In genomic region chr17:81510524-81510797, GRCh38 we compare ENCODE assay signal across 8 cellular contexts. TPM values are rescaled to one million over a fixed set of nuclear protein-coding genes. Genes with fewer than 3 reads are reported as not detected.
DNase-seq lines count a peak whose midpoint lies in the region; ATAC-seq and TF ChIP-seq lines count a peak whose summit lies in the region.

No MANE protein-coding gene starts in this region.

- H3K9me2 ChIP-seq in GM23248 (ENCODE audit: insufficient read depth): no peaks in the 10 kb centered on the region

- in situ Hi-C loops in GM23248 (cut with MboI): no loop called here
- in situ Hi-C loops in gastrocnemius medialis (cut with MboI; ENCODE audit: low sequenced_read_pairs in 4 of 4): no loop called here

- no peaks in the 10 kb centered on the region for H3K9me3 ChIP-seq in GM23248 (ENCODE audit: low read depth)
- H3K9me3 ChIP-seq in gastrocnemius medialis: no peaks in the 10 kb centered on the region

- 1% methylated on average over 10 of the region's 10 CpGs for WGBS in GM23248 (ENCODE audit: low coverage in 1 of 2, low lambda C conversion rate in 2 of 2, missing lambda C conversion rate in 2 of 2), 2 experiments

- TF ChIP-seq CTCF in VCaP (conservative IDR thresholded peaks at IDR 0.05) (no peak), foreskin fibroblast (IDR thresholded peaks at IDR 0.05; ENCODE audit: low read depth, low read length) (no peak), gastrocnemius medialis (IDR thresholded peaks at IDR 0.05 in 4 of 5, conservative IDR thresholded peaks at IDR 0.05 in 1 of 5) (no peak)

- H3K4me3 ChIP-seq in GM23248: peak overlapping the region; percentile 97
- H3K4me3 ChIP-seq in foreskin fibroblast (ENCODE audit: low read depth in 1 of 2, low read length in 2 of 2): peak overlapping the region; percentile 70 to 98
- H3K4me3 ChIP-seq in gastrocnemius medialis: peak overlapping the region; percentile 81 to 95 (median 89)

- H3F3A ChIP-seq in GM23248 (ENCODE audit: insufficient read depth): peaks cover 63% of the 10 kb centered on the region

- intact Hi-C loops in gastrocnemius medialis (cut with DNase I; ENCODE audit: low total_unique reads) (loop anchor here (5.0 kb wide), 1 partner anchor 42 kb away; the partner anchor contains the start of gene FAAP100), posterior vena cava (cut with DNase I) (loop anchor here in 1 of 2 donors (2.0 kb wide), 1 partner anchor 114 kb away; no protein-coding TSS in a partner anchor)

- no peak overlapping the region for H2AFZ ChIP-seq in GM23248

- no peak for DNase-seq in GM23248
- peak in 1 of 2 donors; percentile 24 for DNase-seq in foreskin fibroblast
- DNase-seq in gastrocnemius medialis: no peak
- no peak for DNase-seq in RKO (ENCODE audit: low spot score)
- no peak for DNase-seq in posterior vena cava (ENCODE audit: low spot score)

- H3K79me2 ChIP-seq in GM23248 (ENCODE audit: insufficient read depth): peaks cover 46% of the 10 kb centered on the region

- ATAC-seq in gastrocnemius medialis: no peak
- no peak for ATAC-seq in GM21619 (IDR thresholded peaks at IDR 0.05; ENCODE audit: unreplicated experiment)
- no peak for ATAC-seq in HG02588 (IDR thresholded peaks at IDR 0.05; ENCODE audit: unreplicated experiment)

- H3K27ac ChIP-seq in GM23248 (peak overlapping the region; percentile 69), VCaP (peak overlapping the region; percentile 100), gastrocnemius medialis (peak overlapping the region; percentile 86 to 100 (median 96))

- H3K36me3 ChIP-seq in GM23248 (ENCODE audit: low read depth) (peaks cover 34% of the 10 kb centered on the region), gastrocnemius medialis (peaks cover 0 to 30% of the 10 kb centered on the region in 2 donors)

- peak overlapping the region; percentile 95 for H3K4me2 ChIP-seq in GM23248 (ENCODE audit: unreplicated experiment)

- H3K9ac ChIP-seq in GM23248: peak overlapping the region; percentile 89

- H4K20me1 ChIP-seq in GM23248 (ENCODE audit: insufficient read depth): peaks cover 32% of the 10 kb centered on the region; the same call in 1 of the 2 replicates

- H3K4me1 ChIP-seq in GM23248 (ENCODE audit: insufficient read depth): no peaks in the 10 kb centered on the region
- peaks cover 17 to 26% of the 10 kb centered on the region in 2 donors for H3K4me1 ChIP-seq in gastrocnemius medialis

- TF ChIP-seq POLR2A in gastrocnemius medialis (IDR thresholded peaks at IDR 0.05): no peak

- H3K27me3 ChIP-seq in GM23248 (replicated peaks; ENCODE audit: insufficient read depth): no peaks in the 10 kb centered on the region
- no peaks in the 10 kb centered on the region for H3K27me3 ChIP-seq in gastrocnemius medialis

RNA-seq across cellular contexts. Expression of gene ACTG1, which starts 2.1 kb away (rescaled TPM):
- 8,476 and 9,349 TPM in 2 replicates for total RNA-seq in GM23248 (2014; rRNA removed; shearing (Covaris generic))
- polyA plus RNA-seq in GM23248 (2016; fragmentation: Nextera tagmentation; extraction: Ambion mirVana): 3,778 and 3,933 TPM in 2 replicates
- total RNA-seq in gastrocnemius medialis: 100 to 1,000 TPM; 322 to 934 (median 415) TPM
- total RNA-seq in posterior vena cava: 1,000 to 10,000 TPM; 1,410 to 1,809 TPM

RNA-seq across cellular contexts. Expression of gene FSCN2, which starts 17.7 kb away (rescaled TPM):
- 2.3 and 3.2 TPM in 2 replicates for total RNA-seq in GM23248 (2014; rRNA removed; shearing (Covaris generic))
- polyA plus RNA-seq in GM23248 (2016; fragmentation: Nextera tagmentation; extraction: Ambion mirVana): 0.23 and 0.48 TPM in 2 replicates
- under 1 TPM in 2 of 4 donors, not detected in 2; 0.20 to 0.46 TPM for total RNA-seq in gastrocnemius medialis
- total RNA-seq in posterior vena cava: 1 to 10 TPM; 1.6 to 2.0 TPM

RNA-seq across cellular contexts. Expression of gene FAAP100, which starts 41.7 kb away (rescaled TPM):
- total RNA-seq in GM23248 (2014; rRNA removed; shearing (Covaris generic)): 44.9 and 45.5 TPM in 2 replicates
- 25.2 and 25.7 TPM in 2 replicates for polyA plus RNA-seq in GM23248 (2016; fragmentation: Nextera tagmentation; extraction: Ambion mirVana)
- total RNA-seq in gastrocnemius medialis: 10 to 100 TPM; 14.4 to 27.9 (median 15.6) TPM
- total RNA-seq in posterior vena cava: 10 to 100 TPM; 18.9 TPM
